In the genomic region with DNA sequence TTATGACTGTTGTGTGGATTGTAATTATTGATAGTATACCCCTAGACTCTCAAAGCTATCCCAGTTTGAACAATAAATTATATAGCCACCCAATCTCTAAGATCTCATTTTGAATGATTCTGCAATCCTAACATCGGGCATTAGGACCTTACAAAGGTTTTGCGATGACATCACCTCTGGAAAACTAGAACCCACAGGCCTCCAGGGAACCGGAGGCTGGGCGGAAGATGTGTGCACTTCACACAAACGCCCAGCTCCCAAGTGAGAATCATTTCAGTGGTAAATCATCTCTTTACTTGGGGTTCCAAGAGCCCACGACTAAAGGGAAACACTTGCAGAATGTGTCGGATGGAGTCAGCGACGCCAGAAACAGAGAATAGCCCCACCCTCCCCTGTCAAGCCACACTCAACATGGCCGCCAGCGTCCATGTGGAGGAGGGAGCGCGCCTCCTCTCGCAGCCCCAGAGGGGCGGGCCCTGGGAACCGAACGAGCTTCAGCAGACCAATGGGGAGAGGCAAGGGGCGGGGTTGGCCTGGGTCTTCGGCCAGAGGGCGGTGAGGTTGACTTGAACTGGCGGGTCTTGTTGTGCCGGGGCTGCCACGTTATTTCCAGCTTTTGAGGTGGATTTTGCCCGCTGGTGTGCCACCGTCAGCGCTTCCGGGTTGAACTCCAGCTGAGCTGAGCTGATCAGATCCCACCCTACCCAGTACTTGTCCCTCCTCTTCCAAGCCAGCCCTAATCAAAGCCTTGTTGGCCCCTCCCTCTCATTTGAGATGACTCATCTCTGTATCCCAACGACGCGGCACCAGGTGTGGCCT, we compare ENCODE assay signal across 8 cellular contexts. TPM values are rescaled to one million over a fixed set of nuclear protein-coding genes. Genes with fewer than 3 reads are reported as not detected.
DNase-seq lines count a peak whose midpoint lies in the region; ATAC-seq, FAIRE-seq and TF ChIP-seq lines count a peak whose summit lies in the region.

No MANE protein-coding gene starts in this region.

- CTCF ChIA-PET in endothelial cell of umbilical vein (lab: Charles Lee) = interaction anchor here (1.0 to 2.9 kb wide), 7 partner anchors 9 to 428 kb away, joined by 3 to 22 read pairs (median 8); a partner anchor contains a TSS

- peak; percentile 94 for TF ChIP-seq POLR2A in endothelial cell of umbilical vein (IDR thresholded peaks at IDR 0.05; ENCODE audit: low read depth, low read length)

- H3F3A ChIP-seq in OCI-LY1 (ENCODE audit: insufficient read depth, low read length) = no peaks in the 10 kb centered on the region

- H3K4me3 ChIP-seq in OCI-LY1 (ENCODE audit: low read depth, low read length, poor library complexity, severe bottlenecking) = peak overlapping the region; percentile 63
- H3K4me3 ChIP-seq in endothelial cell of umbilical vein (replicated peaks in 1 of 3; ENCODE audit: insufficient read depth in 1 of 3, low read depth in 1 of 3, low read length in 3 of 3) = peak overlapping the region; percentile 36 to 74 (median 46)

- peak; percentile 99 for FAIRE-seq in endothelial cell of umbilical vein (lab: Jason Lieb, UNC)

- DNase-seq in DMS 273 (lab: John Stamatoyannopoulos, UW; ENCODE audit: unreplicated experiment) (peak; percentile 99), HuH-7 (ENCODE audit: low spot score) (peak; percentile 91), activated T-cell treated with anti-CD3 and anti-CD28 coated beads for 1 hour (ENCODE audit: low read depth) (peak; percentile 95), endothelial cell of umbilical vein (ENCODE audit: low read depth, low spot score) (peak; percentile 99), midbrain (lab: John Stamatoyannopoulos, UW) (peak; percentile 99)
- DNase-seq in stimulated activated CD8-positive, alpha-beta memory T cell treated with anti-CD3 and anti-CD28 coated beads, Interleukin-15, amount 100 ng/mL, for 48 hours (ENCODE audit: low read depth in 2 of 2) = peak; percentile 98 to 99

- H3K27ac ChIP-seq in OCI-LY1 (ENCODE audit: low read depth, low read length, poor library complexity, severe bottlenecking) = peak overlapping the region; percentile 85
- H3K27ac ChIP-seq in endothelial cell of umbilical vein (ENCODE audit: insufficient read depth, low read depth, low read length) = peak overlapping the region; percentile 87

- H3K79me2 ChIP-seq in OCI-LY1 (ENCODE audit: insufficient read depth, low read length) = no peaks in the 10 kb centered on the region
- H3K79me2 ChIP-seq in endothelial cell of umbilical vein (ENCODE audit: control insufficient read depth, insufficient read depth, low read length) = no peaks in the 10 kb centered on the region

- peak overlapping the region; percentile 80 for H3K4me2 ChIP-seq in OCI-LY1 (ENCODE audit: low read length)
- peak overlapping the region; percentile 96 for H3K4me2 ChIP-seq in endothelial cell of umbilical vein (ENCODE audit: insufficient read depth, low read length)

- intact Hi-C loops in endothelial cell of umbilical vein (cut with micrococcal nuclease) = loop anchor here (1.0 kb wide), 2 partner anchors 9 to 18 kb away; a partner anchor contains a TSS

- peak overlapping the region; percentile 71 for H3K9ac ChIP-seq in OCI-LY1 (ENCODE audit: low read length)
- peak overlapping the region; percentile 96 for H3K9ac ChIP-seq in endothelial cell of umbilical vein (replicated peaks; ENCODE audit: extremely low read depth, insufficient read depth, low read length)

- peaks cover 17% of the 10 kb centered on the region for H3K4me1 ChIP-seq in OCI-LY1 (ENCODE audit: insufficient read depth, low read length, severe bottlenecking)
- H3K4me1 ChIP-seq in endothelial cell of umbilical vein (ENCODE audit: control insufficient read depth, extremely low read depth, insufficient read depth, low read length) = peaks cover 4% of the 10 kb centered on the region

- no peaks in the 10 kb centered on the region for H3K36me3 ChIP-seq in OCI-LY1 (ENCODE audit: insufficient read depth, low read length)
- no peaks in the 10 kb centered on the region for H3K36me3 ChIP-seq in endothelial cell of umbilical vein (ENCODE audit: control insufficient read depth in 2 of 2, extremely low read depth in 1 of 2, insufficient read depth in 2 of 2, low read length in 2 of 2)

- TF ChIP-seq CTCF in OCI-LY1 (IDR thresholded peaks at IDR 0.05; ENCODE audit: low read length) (no peak), endothelial cell of umbilical vein (IDR thresholded peaks at IDR 0.05; ENCODE audit: extremely low read depth in 1 of 2, insufficient read depth in 1 of 2, low read depth in 1 of 2, low read length in 2 of 2) (no peak)

- no peaks in the 10 kb centered on the region for H3K9me2 ChIP-seq in OCI-LY1 (ENCODE audit: low read depth, low read length)

- H3K27me3 ChIP-seq in OCI-LY1 (ENCODE audit: insufficient read depth, low read length) = no peaks in the 10 kb centered on the region
- H3K27me3 ChIP-seq in endothelial cell of umbilical vein (ENCODE audit: control insufficient read depth in 2 of 2, insufficient read depth in 2 of 2, low read length in 2 of 2) = no peaks in the 10 kb centered on the region

- BruUV-seq in endothelial cell of umbilical vein (replicated peaks; lab: Mats Ljungman, UMichigan) = TSS peak; percentile 99

- dilution Hi-C loops in endothelial cell of umbilical vein (cut with MboI; ENCODE audit: extremely low pct_ligation_motif_present, low sequenced_read_pairs) = no loop called here

- peak; percentile 98 for ATAC-seq in GM21526 (IDR thresholded peaks at IDR 0.05; ENCODE audit: low FRiP score, unreplicated experiment)

- H4K20me1 ChIP-seq in OCI-LY1 (ENCODE audit: insufficient read depth, low read length) (no peaks in the 10 kb centered on the region), endothelial cell of umbilical vein (replicated peaks; ENCODE audit: control insufficient read depth, extremely low read depth, insufficient read depth, low read length) (no peaks in the 10 kb centered on the region)

- no peaks in the 10 kb centered on the region for H3K9me1 ChIP-seq in endothelial cell of umbilical vein (replicated peaks; ENCODE audit: control insufficient read depth, extremely low read depth, insufficient read depth, low read length)

- POLR2A ChIA-PET in endothelial cell of umbilical vein (lab: Charles Lee) = interaction anchor here (0.6 to 2.5 kb wide), 5 partner anchors 9 to 925 kb away, joined by 3 to 39 read pairs (median 4); a partner anchor contains a TSS

- peak overlapping the region; percentile 91 for H2AFZ ChIP-seq in OCI-LY1 (ENCODE audit: low read length)
- H2AFZ ChIP-seq in endothelial cell of umbilical vein (ENCODE audit: low read depth, low read length) = peak overlapping the region; percentile 91

- no peaks in the 10 kb centered on the region for H3K9me3 ChIP-seq in OCI-LY1 (ENCODE audit: low read length)
- H3K9me3 ChIP-seq in endothelial cell of umbilical vein (replicated peaks; ENCODE audit: control insufficient read depth, insufficient read depth, low read length) = no peaks in the 10 kb centered on the region

TF ChIP-seq in endothelial cell of umbilical vein, 7 proteins besides CTCF, POLR2A, EP300 and RAD21:
- TF ChIP-seq EZH2 (IDR thresholded peaks at IDR 0.05; ENCODE audit: borderline replicate concordance, low read depth, low read length, severe bottlenecking) = no peak
- TF ChIP-seq POLR2AphosphoS5 (IDR thresholded peaks at IDR 0.05; ENCODE audit: insufficient read depth, low read depth, low read length) = peak; percentile 96
- peak; percentile 93 for TF ChIP-seq FOS (IDR thresholded peaks at IDR 0.05; ENCODE audit: borderline replicate concordance, insufficient read depth, low read length)
- no peak for TF ChIP-seq GATA2 (IDR thresholded peaks at IDR 0.05; ENCODE audit: insufficient read depth, insufficient read length, low read depth, low read length)
- peak; percentile 80 for TF ChIP-seq JUN (IDR thresholded peaks at IDR 0.05; ENCODE audit: borderline replicate concordance, insufficient read depth, insufficient read length, low read depth)
- TF ChIP-seq MYC (IDR thresholded peaks at IDR 0.05; ENCODE audit: low read depth, low read length) = peak; percentile 60
- TF ChIP-seq, protein P1, sequence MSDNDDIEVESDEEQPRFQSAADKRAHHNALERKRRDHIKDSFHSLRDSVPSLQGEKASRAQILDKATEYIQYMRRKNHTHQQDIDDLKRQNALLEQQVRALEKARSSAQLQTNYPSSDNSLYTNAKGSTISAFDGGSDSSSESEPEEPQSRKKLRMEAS (IDR thresholded peaks at IDR 0.05; ENCODE audit: insufficient read depth, insufficient read length) = no peak

RNA-seq across cellular contexts. Expression of a gene that starts 8.4 kb away (rescaled TPM):
- 35.2 and 38.3 TPM in 2 replicates for total RNA-seq in endothelial cell of umbilical vein
- polyA plus RNA-seq in endothelial cell of umbilical vein = 19.5 and 25.0 TPM in 2 replicates
- polyA plus RNA-seq in endothelial cell of umbilical vein (2011; cell fraction: cytosol; rRNA removed) = 41.5 and 47.2 TPM in 2 replicates
- polyA plus RNA-seq in endothelial cell of umbilical vein (2011; cell fraction: nucleus; rRNA removed) = 22.0 and 26.0 TPM in 2 replicates
- polyA plus RNA-seq in endothelial cell of umbilical vein (2012) = 50.6 and 56.3 TPM in 2 replicates
- 16.5 and 24.3 TPM in 2 replicates for polyA minus RNA-seq in endothelial cell of umbilical vein
- 33.3 TPM for polyA minus RNA-seq in endothelial cell of umbilical vein (2011; cell fraction: cytosol; rRNA and poly(A)+ RNA removed)
- polyA minus RNA-seq in endothelial cell of umbilical vein (2011; cell fraction: nucleus; rRNA and poly(A)+ RNA removed) = 10.9 and 20.0 TPM in 2 replicates

RNA-seq across cellular contexts. Expression of a gene that starts 18.4 kb away (rescaled TPM):
- total RNA-seq in endothelial cell of umbilical vein = 130 and 138 TPM in 2 replicates
- 40.4 and 45.0 TPM in 2 replicates for polyA plus RNA-seq in endothelial cell of umbilical vein
- polyA plus RNA-seq in endothelial cell of umbilical vein (2011; cell fraction: cytosol; rRNA removed) = 62.9 and 73.4 TPM in 2 replicates
- polyA plus RNA-seq in endothelial cell of umbilical vein (2011; cell fraction: nucleus; rRNA removed) = 37.2 and 60.2 TPM in 2 replicates
- polyA plus RNA-seq in endothelial cell of umbilical vein (2012) = 106 and 116 TPM in 2 replicates
- polyA minus RNA-seq in endothelial cell of umbilical vein = 111 and 115 TPM in 2 replicates
- polyA minus RNA-seq in endothelial cell of umbilical vein (2011; cell fraction: cytosol; rRNA and poly(A)+ RNA removed) = 74.0 TPM
- 40.4 and 61.4 TPM in 2 replicates for polyA minus RNA-seq in endothelial cell of umbilical vein (2011; cell fraction: nucleus; rRNA and poly(A)+ RNA removed)

Comparison
In these comparisons a context has a peak if more than half of its experiments do, and no peak if none do; other contexts are left out.
1. Peak in every context shown above with its lines: DNase-seq, ATAC-seq, H3K4me3 ChIP-seq and H3K27ac ChIP-seq.